In genomic region chr5:35129921-35130485, GRCh38 we compare ENCODE assay signal across 8 cellular contexts.
DNase-seq lines count a peak whose midpoint lies in the region; ATAC-seq, FAIRE-seq and TF ChIP-seq lines count a peak whose summit lies in the region.

No MANE protein-coding gene starts in this region.

- BruUV-seq in HepG2 (replicated peaks; lab: Mats Ljungman, UMichigan), result no TSS peak

- peaks cover 2 to 43% (median 23%) of the 10 kb centered on the region in 4 donors for H3K4me1 ChIP-seq in liver (ENCODE audit: control insufficient read depth in 4 of 4, insufficient read depth in 4 of 4, low read length in 3 of 4)
- H3K4me1 ChIP-seq in HepG2 (ENCODE audit: insufficient read depth, low read length), result peaks cover 71% of the 10 kb centered on the region

- H3K4me2 ChIP-seq in HepG2 (ENCODE audit: low read depth, low read length), result no peak overlapping the region

- no peaks in the 10 kb centered on the region for H4K20me1 ChIP-seq in HepG2 (ENCODE audit: insufficient read depth, low read length)

- H3K4me1 Mint-ChIP-seq in activated T-cell treated with anti-CD3 and anti-CD28 coated beads, Interleukin-2, amount 50 U/mL, for 4 hours (ENCODE audit: low read depth), result peaks cover 16% of the 10 kb centered on the region

- H3K9me3 ChIP-seq in liver (ENCODE audit: control insufficient read depth in 4 of 4, low read length in 3 of 4) (no peaks in the 10 kb centered on the region), HepG2 (ENCODE audit: low read length) (no peaks in the 10 kb centered on the region)

- H3K4me3 ChIP-seq in liver (ENCODE audit: low read depth in 1 of 3, low read length in 3 of 3), result no peak overlapping the region
- H3K4me3 ChIP-seq in HepG2 (replicated peaks in 1 of 3; ENCODE audit: insufficient read depth in 1 of 3, low read depth in 2 of 3, low read length in 3 of 3), result no peak overlapping the region

- no peak for TF ChIP-seq POLR2A in HepG2 (IDR thresholded peaks at IDR 0.05; ENCODE audit: insufficient read depth in 1 of 2, low read depth in 2 of 2, low read length in 2 of 2)

- no peak for TF ChIP-seq EP300 in HepG2 (IDR thresholded peaks at IDR 0.05; ENCODE audit: low read depth in 2 of 2, low read length in 2 of 2)
- TF ChIP-seq EP300 in HepG2 (CRISPR knock-in tag; IDR thresholded peaks at IDR 0.05; ENCODE audit: borderline replicate concordance), result no peak

- ATAC-seq in HepG2, result no peak
- ATAC-seq in activated T-cell treated with anti-CD3 and anti-CD28 coated beads, Interleukin-2, amount 50 U/mL, for 4 hours, result peak; percentile 97 to 99
- peak; percentile 92 for ATAC-seq in left colon
- ATAC-seq in HG02571 (IDR thresholded peaks at IDR 0.05; ENCODE audit: unreplicated experiment), result no peak

- FAIRE-seq in HepG2 (lab: Jason Lieb, UNC), result no peak

- peaks cover 47% of the 10 kb centered on the region for H3K27me3 Mint-ChIP-seq in activated T-cell treated with anti-CD3 and anti-CD28 coated beads, Interleukin-2, amount 50 U/mL, for 4 hours (ENCODE audit: low read depth)

- WGBS in liver, result 30% methylated on average over 7 of the region's 7 CpGs
- WGBS in HepG2 (ENCODE audit: low lambda C conversion rate), result 89% methylated on average over 6 of the region's 7 CpGs

- in situ Hi-C loops in HepG2 (cut with HindIII; ENCODE audit: extremely low pct_ligation_motif_present, low pct_unique_long_range_greater_than_20kb), result no loop called here

- H3K27ac ChIP-seq in liver (ENCODE audit: low read depth in 1 of 2, low read length in 2 of 2), result peak overlapping the region in 1 of 2 donors; percentile 15
- H3K27ac ChIP-seq in HepG2 (ENCODE audit: extremely low read length, insufficient read depth, low read length), result no peak overlapping the region

- H3K36me3 Mint-ChIP-seq in activated T-cell treated with anti-CD3 and anti-CD28 coated beads, Interleukin-2, amount 50 U/mL, for 4 hours (ENCODE audit: insufficient read depth), result no peaks in the 10 kb centered on the region

- peak in 1 of 2 donors; percentile 17 for TF ChIP-seq RAD21 in liver (IDR thresholded peaks at IDR 0.05)
- TF ChIP-seq RAD21 in HepG2 (CRISPR knock-in tag; IDR thresholded peaks at IDR 0.05), result no peak

- no peaks in the 10 kb centered on the region for H3K79me2 ChIP-seq in HepG2 (ENCODE audit: insufficient read depth, low read length)

- DNase-seq in HepG2 (ENCODE audit: low spot score) (no peak), left colon (peak; percentile 36 to 69), NCI-H2196 (lab: John Stamatoyannopoulos, UW; ENCODE audit: unreplicated experiment) (no peak), SK-N-DZ (ENCODE audit: low spot score) (no peak), DMS 273 treated with DMSO at 0.1 percent for 48 hours (lab: John Stamatoyannopoulos, UW) (no peak)
- DNase-seq in activated T-cell treated with anti-CD3 and anti-CD28 coated beads, Interleukin-2, amount 50 U/mL, for 4 hours, result peak; percentile 35

- H3K36me3 ChIP-seq in liver (ENCODE audit: control insufficient read depth in 4 of 4, insufficient read depth in 3 of 4, low read depth in 1 of 4, low read length in 3 of 4) (no peaks in the 10 kb centered on the region), HepG2 (replicated peaks in 1 of 2; ENCODE audit: control insufficient read depth in 1 of 2, insufficient read depth in 2 of 2, low read length in 2 of 2) (no peaks in the 10 kb centered on the region)

- H3K9me3 Mint-ChIP-seq in activated T-cell treated with anti-CD3 and anti-CD28 coated beads, Interleukin-2, amount 50 U/mL, for 4 hours, result no peaks in the 10 kb centered on the region

- CTCF ChIA-PET in HepG2 (lab: Yijun Ruan, JAX; ENCODE audit: low intra/inter-chr PET ratio, low total read pairs), result no interaction called here

- no peaks in the 10 kb centered on the region for H3K27me3 ChIP-seq in liver (ENCODE audit: control insufficient read depth in 4 of 4, insufficient read depth in 4 of 4, low read length in 3 of 4)
- H3K27me3 ChIP-seq in HepG2 (ENCODE audit: control insufficient read depth in 1 of 2, insufficient read depth in 2 of 2, low read length in 2 of 2), result no peaks in the 10 kb centered on the region

- intact Hi-C loops in HepG2 (cut with micrococcal nuclease; ENCODE audit: unreplicated experiment), result loop anchor here (10.0 kb wide), 1 partner anchor 355 kb away; no protein-coding TSS in a partner anchor
- intact Hi-C loops in left colon (cut with DNase I, micrococcal nuclease), result no loop called here

- POLR2A ChIA-PET in HepG2 (lab: Yijun Ruan, JAX), result no interaction called here

- H3K9ac ChIP-seq in liver (ENCODE audit: low read depth in 1 of 2, low read length in 2 of 2) (no peak overlapping the region), HepG2 (ENCODE audit: insufficient read depth, low read depth, low read length) (no peak overlapping the region)

- H3K4me3 Mint-ChIP-seq in activated T-cell treated with anti-CD3 and anti-CD28 coated beads, Interleukin-2, amount 50 U/mL, for 4 hours, result no peak overlapping the region

- H2AFZ ChIP-seq in HepG2 (ENCODE audit: low read length), result no peak overlapping the region

- TF ChIP-seq CTCF in liver (IDR thresholded peaks at IDR 0.05; ENCODE audit: low read depth, low read length, missing input control), result no peak
- TF ChIP-seq CTCF in HepG2 (CRISPR knock-in tag; IDR thresholded peaks at IDR 0.05), result no peak

TF ChIP-seq in liver, 16 proteins besides CTCF, POLR2A, EP300 and RAD21:
- TF ChIP-seq RXRA (IDR thresholded peaks at IDR 0.05), result peak; percentile 37 to 60
- peak; percentile 47 for TF ChIP-seq YY1 (IDR thresholded peaks at IDR 0.05)
- TF ChIP-seq MAX (IDR thresholded peaks at IDR 0.05), result no peak
- TF ChIP-seq HNF4A (conservative IDR thresholded peaks at IDR 0.05), result peak; percentile 58 to 66
- peak in 1 of 2 donors; percentile 43 for TF ChIP-seq JUND (IDR thresholded peaks at IDR 0.05)
TF ChIP-seq in liver: peak in this region for 4.

TF ChIP-seq in HepG2, 621 proteins besides CTCF, POLR2A, EP300 and RAD21:
- TF ChIP-seq ZBTB2 (CRISPR knock-in tag; IDR thresholded peaks at IDR 0.05; ENCODE audit: low read depth) (no peak), TIGD3 (CRISPR knock-in tag; IDR thresholded peaks at IDR 0.05; ENCODE audit: borderline replicate concordance) (no peak), ZNF883 (CRISPR knock-in tag; IDR thresholded peaks at IDR 0.05; ENCODE audit: not compliant biosample characterization) (no peak), ZNF670 (CRISPR knock-in tag; IDR thresholded peaks at IDR 0.05; ENCODE audit: borderline replicate concordance) (no peak), HOXA3 (CRISPR knock-in tag; IDR thresholded peaks at IDR 0.05) (no peak), IRF2 (CRISPR knock-in tag; IDR thresholded peaks at IDR 0.05) (no peak), MTERF4 (CRISPR knock-in tag; IDR thresholded peaks at IDR 0.05) (no peak), ZNF205 (CRISPR knock-in tag; IDR thresholded peaks at IDR 0.05) (no peak), ZNF547 (CRISPR knock-in tag; IDR thresholded peaks at IDR 0.05) (no peak)
TF ChIP-seq in HepG2: peak in this region for 0.

Comparison
In these comparisons a context has a peak if more than half of its experiments do, and no peak if none do; other contexts are left out.
1. ATAC-seq: peak in activated T-cell treated with anti-CD3 and anti-CD28 coated beads, Interleukin-2, amount 50 U/mL, for 4 hours (2 of 2) and left colon (single experiment); none in HepG2 (single experiment) and HG02571 (single experiment).
2. DNase-seq: peak in activated T-cell treated with anti-CD3 and anti-CD28 coated beads, Interleukin-2, amount 50 U/mL, for 4 hours (single experiment) and left colon (2 of 2); none in HepG2 (single experiment), NCI-H2196 (single experiment), SK-N-DZ (single experiment) and DMS 273 treated with DMSO at 0.1 percent for 48 hours (single experiment).